ENCODE assay signal across 14 cellular contexts in the genomic region with DNA sequence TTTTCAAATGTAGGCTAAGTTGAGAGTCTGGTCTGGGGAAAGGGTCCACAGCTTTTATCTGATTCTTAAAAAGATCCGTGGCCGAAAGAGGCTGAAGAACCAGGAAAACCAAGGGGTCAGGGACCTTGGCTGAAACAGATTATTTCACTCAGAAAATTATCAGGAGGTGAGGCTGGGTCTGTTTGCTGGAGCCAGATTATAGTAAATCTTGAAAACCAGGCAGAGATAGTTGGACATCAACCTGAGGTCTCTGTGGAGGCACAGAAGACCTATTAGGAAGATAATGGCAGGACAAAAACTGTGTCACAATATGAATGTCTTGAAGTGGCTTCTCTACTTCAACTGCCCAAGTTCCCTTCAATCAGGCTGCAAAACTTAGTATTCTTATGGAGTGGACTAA. TPM values are rescaled to one million over a fixed set of nuclear protein-coding genes. Genes with fewer than 3 reads are reported as not detected.
A peak's percentile ranks its signal among the peaks of the same experiment; 100 is the strongest.
DNase-seq lines count a peak whose midpoint lies in the region; ATAC-seq and TF ChIP-seq lines count a peak whose summit lies in the region.
"Had no signal": no experiment of that assay in that cellular context is flagged by ENCODE, and none has a peak within 500 bp of the region (broad histone marks: within the 10 kb centered on the region; RNA-seq: fewer than 3 reads in every experiment).

No MANE protein-coding gene starts in this region.

- no peak for ATAC-seq in naive thymus-derived CD4-positive, alpha-beta T cell
- no peak for ATAC-seq in HG03432 (IDR thresholded peaks at IDR 0.05; ENCODE audit: unreplicated experiment)
- ATAC-seq: PC-3 had no signal

- no peak overlapping the region for H3K4me3 ChIP-seq in CD4-positive, alpha-beta memory T cell (ENCODE audit: low read length in 2 of 2)
- no peak overlapping the region for H3K4me3 ChIP-seq in naive thymus-derived CD4-positive, alpha-beta T cell (ENCODE audit: low read length)
- no peak overlapping the region for H3K4me3 ChIP-seq in vagina

- TF ChIP-seq CTCF in 22Rv1 (IDR thresholded peaks at IDR 0.05) = no peak
- TF ChIP-seq CTCF in vagina (IDR thresholded peaks at IDR 0.05) = no peak

- no peak for DNase-seq in CD4-positive, alpha-beta memory T cell
- DNase-seq in activated T-helper 2 cell treated with anti-CD3 and anti-CD28 coated beads, Interferon-gamma antibody, Interleukin-2, Interleukin-4, amounts not matched to agents 10 μg/mL and 5 μg/mL and 100 μg/mL, durations not matched to agents 14 hours and 24 hours and 36 hours (ENCODE audit: low spot score) = no peak
- DNase-seq in naive thymus-derived CD4-positive, alpha-beta T cell = no peak
- DNase-seq in vagina (ENCODE audit: extremely low spot score in 2 of 2) (no peak), hypothalamus (lab: John Stamatoyannopoulos, UW) (no peak), NCI-H2196 treated with DMSO at 0.1 percent for 48 hours (lab: John Stamatoyannopoulos, UW; ENCODE audit: unreplicated experiment) (no peak)
- DNase-seq: HCEC 1CT, NCI-H2171 treated with DMSO at 0.1 percent for 48 hours, NCI-H774, PC-3, SJCRH30 had no signal

- H3K9me3 Mint-ChIP-seq in CD4-positive, alpha-beta memory T cell = peaks cover 0 to 4% (median 0%) of the 10 kb centered on the region in 8 donors
- H3K9me3 Mint-ChIP-seq in activated T-helper 2 cell treated with anti-CD3 and anti-CD28 coated beads, Interferon-gamma antibody, Interleukin-2, Interleukin-4, amounts not matched to agents 10 μg/mL and 5 μg/mL and 100 μg/mL, durations not matched to agents 14 hours and 24 hours and 36 hours = no peaks in the 10 kb centered on the region
- peaks cover 0 to 4% (median 0%) of the 10 kb centered on the region in 11 donors for H3K9me3 Mint-ChIP-seq in naive thymus-derived CD4-positive, alpha-beta T cell

- no peaks in the 10 kb centered on the region for H3K27me3 ChIP-seq in CD4-positive, alpha-beta memory T cell (ENCODE audit: insufficient read depth, low read length)
- H3K27me3 ChIP-seq in naive thymus-derived CD4-positive, alpha-beta T cell (ENCODE audit: control insufficient read depth in 2 of 2, insufficient read depth in 2 of 2, low read length in 2 of 2) = no peaks in the 10 kb centered on the region
- H3K27me3 ChIP-seq in vagina = no peaks in the 10 kb centered on the region
- H3K27me3 ChIP-seq: SJCRH30 had no signal

- peaks cover 0 to 13% of the 10 kb centered on the region in 2 donors for H3K36me3 Mint-ChIP-seq in CD4-positive, alpha-beta memory T cell
- H3K36me3 Mint-ChIP-seq in activated T-helper 2 cell treated with anti-CD3 and anti-CD28 coated beads, Interferon-gamma antibody, Interleukin-2, Interleukin-4, amounts not matched to agents 10 μg/mL and 5 μg/mL and 100 μg/mL, durations not matched to agents 14 hours and 24 hours and 36 hours (ENCODE audit: low read depth) = peaks cover 10% of the 10 kb centered on the region
- H3K36me3 Mint-ChIP-seq in naive thymus-derived CD4-positive, alpha-beta T cell = peaks cover 0 to 6% (median 0%) of the 10 kb centered on the region in 5 donors
- H3K36me3 Mint-ChIP-seq: CD14-positive monocyte had no signal

- intact Hi-C loops in CD4-positive, alpha-beta memory T cell (cut with micrococcal nuclease) = loop anchor here (5.0 to 10.0 kb wide), 3 partner anchors 502 to 903 kb away; a partner anchor contains a TSS
- intact Hi-C loops in activated T-helper 2 cell treated with anti-CD3 and anti-CD28 coated beads, Interferon-gamma antibody, Interleukin-2, Interleukin-4, amounts not matched to agents 10 μg/mL and 5 μg/mL and 100 μg/mL, durations not matched to agents 14 hours and 24 hours and 36 hours (cut with micrococcal nuclease) = loop anchor here (5.0 kb wide), 2 partner anchors 102 to 122 kb away; no protein-coding TSS in a partner anchor
- intact Hi-C loops in naive thymus-derived CD4-positive, alpha-beta T cell (cut with micrococcal nuclease) = loop anchor here in 1 of 2 donors (5.0 to 10.0 kb wide), 3 partner anchors 502 to 1823 kb away; a partner anchor contains a TSS
- intact Hi-C loops in vagina (cut with DNase I) = loop anchor here (10.0 kb wide), 2 partner anchors 224 to 284 kb away; a partner anchor contains a TSS

- H3K27me3 Mint-ChIP-seq in CD4-positive, alpha-beta memory T cell = peaks cover 0 to 2% of the 10 kb centered on the region in 2 donors
- peaks cover 1% of the 10 kb centered on the region for H3K27me3 Mint-ChIP-seq in activated T-helper 2 cell treated with anti-CD3 and anti-CD28 coated beads, Interferon-gamma antibody, Interleukin-2, Interleukin-4, amounts not matched to agents 10 μg/mL and 5 μg/mL and 100 μg/mL, durations not matched to agents 14 hours and 24 hours and 36 hours (ENCODE audit: low read depth)
- peaks cover 0 to 4% (median 0%) of the 10 kb centered on the region in 5 donors for H3K27me3 Mint-ChIP-seq in naive thymus-derived CD4-positive, alpha-beta T cell

- H3K36me3 ChIP-seq in CD4-positive, alpha-beta memory T cell (ENCODE audit: insufficient read depth, low read length) = no peaks in the 10 kb centered on the region
- no peaks in the 10 kb centered on the region for H3K36me3 ChIP-seq in naive thymus-derived CD4-positive, alpha-beta T cell (ENCODE audit: control insufficient read depth in 2 of 3, insufficient read depth in 3 of 3, low read length in 3 of 3)
- H3K36me3 ChIP-seq in vagina = no peaks in the 10 kb centered on the region
- H3K36me3 ChIP-seq: SJCRH30 had no signal

- peak overlapping the region in 7 of 8 donors; percentile 22 to 77 (median 54) for H3K4me3 Mint-ChIP-seq in CD4-positive, alpha-beta memory T cell
- peak overlapping the region; percentile 45 for H3K4me3 Mint-ChIP-seq in activated T-helper 2 cell treated with anti-CD3 and anti-CD28 coated beads, Interferon-gamma antibody, Interleukin-2, Interleukin-4, amounts not matched to agents 10 μg/mL and 5 μg/mL and 100 μg/mL, durations not matched to agents 14 hours and 24 hours and 36 hours (ENCODE audit: low read depth)
- peak overlapping the region in 6 of 10 donors; percentile 17 to 99 (median 73) for H3K4me3 Mint-ChIP-seq in naive thymus-derived CD4-positive, alpha-beta T cell

- CTCF ChIA-PET in CD4-positive, alpha-beta memory T cell (lab: Charles Lee; ENCODE audit: partially characterized antibody) = interaction anchor here (1.1 to 2.8 kb wide), 4 partner anchors 9 to 286 kb away, joined by 3 to 13 read pairs (median 6); no protein-coding TSS in a partner anchor
- CTCF ChIA-PET in naive thymus-derived CD4-positive, alpha-beta T cell (lab: Charles Lee) = no interaction called here

- H3K27ac ChIP-seq in 22Rv1 (peak overlapping the region; percentile 2; the same call in 1 of the 2 replicates), vagina (no peak overlapping the region)
- H3K27ac ChIP-seq in CD4-positive, alpha-beta memory T cell (ENCODE audit: low read depth, low read length) = no peak overlapping the region
- H3K27ac ChIP-seq in naive thymus-derived CD4-positive, alpha-beta T cell (ENCODE audit: low read depth, low read length) = no peak overlapping the region
- H3K27ac ChIP-seq: SJCRH30 had no signal

- peaks cover 26 to 48% (median 32%) of the 10 kb centered on the region in 4 donors for H3K4me1 Mint-ChIP-seq in CD4-positive, alpha-beta memory T cell
- H3K4me1 Mint-ChIP-seq in activated T-helper 2 cell treated with anti-CD3 and anti-CD28 coated beads, Interferon-gamma antibody, Interleukin-2, Interleukin-4, amounts not matched to agents 10 μg/mL and 5 μg/mL and 100 μg/mL, durations not matched to agents 14 hours and 24 hours and 36 hours (ENCODE audit: low read depth) = peaks cover 48% of the 10 kb centered on the region
- peaks cover 25 to 49% (median 36%) of the 10 kb centered on the region in 7 donors for H3K4me1 Mint-ChIP-seq in naive thymus-derived CD4-positive, alpha-beta T cell

- H3K27ac Mint-ChIP-seq in CD4-positive, alpha-beta memory T cell = peak overlapping the region in 1 of 7 donors; percentile 98
- no peak overlapping the region for H3K27ac Mint-ChIP-seq in activated T-helper 2 cell treated with anti-CD3 and anti-CD28 coated beads, Interferon-gamma antibody, Interleukin-2, Interleukin-4, amounts not matched to agents 10 μg/mL and 5 μg/mL and 100 μg/mL, durations not matched to agents 14 hours and 24 hours and 36 hours
- H3K27ac Mint-ChIP-seq in naive thymus-derived CD4-positive, alpha-beta T cell = peak overlapping the region in 2 of 9 donors; percentile 36 to 54

- no peaks in the 10 kb centered on the region for H3K9me3 ChIP-seq in CD4-positive, alpha-beta memory T cell (ENCODE audit: control insufficient read depth in 1 of 2, low read length in 2 of 2)
- no peaks in the 10 kb centered on the region for H3K9me3 ChIP-seq in naive thymus-derived CD4-positive, alpha-beta T cell (ENCODE audit: control insufficient read depth in 2 of 3, low read length in 3 of 3)
- no peaks in the 10 kb centered on the region for H3K9me3 ChIP-seq in vagina
- H3K9me3 ChIP-seq: SJCRH30 had no signal

- H3K4me1 ChIP-seq in CD4-positive, alpha-beta memory T cell (ENCODE audit: insufficient read depth, low read length) = peaks cover 32% of the 10 kb centered on the region
- peaks cover 20 to 25% of the 10 kb centered on the region in 2 donors for H3K4me1 ChIP-seq in naive thymus-derived CD4-positive, alpha-beta T cell (ENCODE audit: control insufficient read depth in 2 of 2, insufficient read depth in 2 of 2, low read length in 2 of 2)
- H3K4me1 ChIP-seq in vagina = peaks cover 31% of the 10 kb centered on the region
- H3K4me1 ChIP-seq: SJCRH30 had no signal

- POLR2A ChIA-PET in CD4-positive, alpha-beta memory T cell (lab: Charles Lee; ENCODE audit: partially characterized antibody) = interaction anchor here (0.9 to 3.0 kb wide), 2 partner anchors 82 to 188 kb away, joined by 3 to 26 read pairs; a partner anchor contains a TSS
- POLR2A ChIA-PET in naive thymus-derived CD4-positive, alpha-beta T cell (lab: Charles Lee) = interaction anchor here (0.6 to 0.8 kb wide), 2 partner anchors 28 to 572 kb away, joined by 3 read pairs; no protein-coding TSS in a partner anchor

- TF ChIP-seq POLR2A in vagina (IDR thresholded peaks at IDR 0.05) = no peak

RNA-seq across cellular contexts. Expression of a gene that starts 1.6 kb away (rescaled TPM):
- 10 to 100 TPM; 65.3 to 68.3 TPM for total RNA-seq in CD4-positive, alpha-beta memory T cell
- 10 to 100 TPM; 20.0 to 23.3 TPM for polyA plus RNA-seq in CD4-positive, alpha-beta memory T cell
- 33.8 and 35.9 TPM in 2 replicates for total RNA-seq in activated T-helper 2 cell treated with anti-CD3 and anti-CD28 coated beads, Interferon-gamma antibody, Interleukin-2, Interleukin-4, amounts not matched to agents 10 μg/mL and 5 μg/mL and 100 μg/mL, durations not matched to agents 14 hours and 24 hours and 36 hours
- 10 to 100 TPM; 42.4 to 93.5 (median 72.9) TPM for total RNA-seq in naive thymus-derived CD4-positive, alpha-beta T cell
- polyA plus RNA-seq in naive thymus-derived CD4-positive, alpha-beta T cell = 10 to 100 TPM; 12.0 to 16.4 TPM
- 46.4 TPM for total RNA-seq in vagina

RNA-seq across cellular contexts. Expression of a gene that starts 6.6 kb away (rescaled TPM):
- 10 to 100 TPM; 27.7 to 29.2 TPM for total RNA-seq in CD4-positive, alpha-beta memory T cell
- polyA plus RNA-seq in CD4-positive, alpha-beta memory T cell = 10 to 100 TPM; 46.5 to 61.6 TPM
- 46.7 and 51.5 TPM in 2 replicates for total RNA-seq in activated T-helper 2 cell treated with anti-CD3 and anti-CD28 coated beads, Interferon-gamma antibody, Interleukin-2, Interleukin-4, amounts not matched to agents 10 μg/mL and 5 μg/mL and 100 μg/mL, durations not matched to agents 14 hours and 24 hours and 36 hours
- total RNA-seq in naive thymus-derived CD4-positive, alpha-beta T cell = 10 to 100 TPM; 24.4 to 57.3 (median 28.5) TPM
- 10 to 100 TPM; 56.3 to 61.7 TPM for polyA plus RNA-seq in naive thymus-derived CD4-positive, alpha-beta T cell
- total RNA-seq in vagina = 65.3 TPM
